ENCODE assay signal across 10 cellular contexts in the genomic region with DNA sequence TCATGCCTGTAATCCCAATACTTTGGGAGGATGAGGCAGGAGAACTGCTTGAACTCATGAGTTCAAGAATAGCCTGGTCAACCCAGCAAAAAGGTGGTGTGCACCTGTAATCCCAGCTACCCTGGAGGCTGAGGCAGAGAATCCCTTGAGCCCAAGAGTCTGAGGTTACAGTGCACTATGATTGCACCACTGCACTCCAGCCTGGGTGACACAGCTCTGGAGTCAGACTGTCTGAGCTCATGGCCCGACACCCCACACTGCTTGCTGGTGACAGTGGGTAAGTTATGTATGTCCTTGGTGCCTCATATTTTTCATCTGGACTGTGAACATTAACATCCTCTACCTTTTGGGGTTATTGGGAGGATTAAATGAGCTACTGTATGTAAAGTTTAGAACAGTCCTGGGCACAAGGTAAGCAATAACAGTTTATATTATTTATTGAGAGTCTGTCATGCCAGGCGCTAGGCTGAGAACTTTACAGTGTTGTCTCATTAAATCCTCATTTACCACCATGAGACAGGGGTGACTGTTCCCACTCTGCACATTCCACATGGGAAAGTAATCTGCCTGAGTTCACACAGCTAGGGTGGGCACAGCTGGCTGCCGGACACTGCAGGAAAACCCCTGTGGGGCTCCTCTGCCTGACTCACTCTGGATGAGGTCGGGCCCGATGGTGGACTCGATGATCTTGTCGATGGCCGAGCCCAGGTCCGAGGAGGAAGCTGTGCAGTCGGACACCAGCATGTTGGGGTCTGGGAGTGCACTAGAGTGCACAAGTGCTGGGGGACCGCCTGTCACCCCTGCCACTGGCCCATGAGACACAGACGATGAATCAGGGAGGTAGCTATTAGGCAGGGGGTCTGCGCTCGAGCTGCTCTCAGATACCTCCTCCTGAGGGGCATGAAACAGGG. TPM values are rescaled to one million over a fixed set of nuclear protein-coding genes. Genes with fewer than 3 reads are reported as not detected.
DNase-seq lines count a peak whose midpoint lies in the region; ATAC-seq and TF ChIP-seq lines count a peak whose summit lies in the region.
"Had no signal": no experiment of that assay in that cellular context is flagged by ENCODE, and none has a peak within 500 bp of the region (broad histone marks: within the 10 kb centered on the region; RNA-seq: fewer than 3 reads in every experiment).

No MANE protein-coding gene starts in this region.

- DNase-seq in Right ventricle myocardium superior (peak; percentile 38), heart right ventricle (no peak), T-cell (peak in 1 of 34 experiments; percentile 22), right cardiac atrium (peak in 2 of 3 donors; percentile 57 to 64), transverse colon (no peak), putamen (ENCODE audit: low spot score) (no peak)
- DNase-seq: stimulated activated naive CD4-positive, alpha-beta T cell treated with Interleukin-2 at 50 U/mL for 16 hours had no signal

- no peaks in the 10 kb centered on the region for H3K27me3 ChIP-seq in heart right ventricle
- no peaks in the 10 kb centered on the region for H3K27me3 ChIP-seq in right cardiac atrium (ENCODE audit: control insufficient read depth, insufficient read depth)
- no peaks in the 10 kb centered on the region for H3K27me3 ChIP-seq in transverse colon

- H3K9me3 Mint-ChIP-seq in T-cell: no peaks in the 10 kb centered on the region

- no peak for ATAC-seq in Right ventricle myocardium superior (ENCODE audit: poor library complexity)
- ATAC-seq in heart right ventricle: no peak
- ATAC-seq in T-cell (replicated peaks in 1 of 4): no peak
- no peak for ATAC-seq in right cardiac atrium
- no peak for ATAC-seq in HG02884 (IDR thresholded peaks at IDR 0.05; ENCODE audit: unreplicated experiment)
- no peak for ATAC-seq in GM18868 (IDR thresholded peaks at IDR 0.05; ENCODE audit: unreplicated experiment)

- CTCF ChIA-PET in T-cell (lab: Charles Lee): interaction anchor here (0.7 to 2.9 kb wide), 20 partner anchors 8 to 438 kb away, joined by 3 to 17 read pairs (median 4); partner anchors contain the start of genes ACOT8 (in 1 of the 2), DNTTIP1 (in 1 of the 2), PCIF1 (in 1 of the 2) and WFDC3 (in 1 of the 2)

- H3K36me3 ChIP-seq in heart right ventricle (peaks cover 0 to 59% (median 38%) of the 10 kb centered on the region in 9 donors), transverse colon (peaks cover 0 to 32% (median 10%) of the 10 kb centered on the region in 4 donors)

- in situ Hi-C loops in transverse colon (cut with MboI; ENCODE audit: low pct_ligation_motif_present in 1 of 4, low pct_unique_long_range_greater_than_20kb in 1 of 4, low sequenced_read_pairs in 3 of 4): loop anchor here in 2 of 4 donors (10.0 to 25.0 kb wide), 2 partner anchors 157 to 174 kb away; partner anchors contain the start of genes DNTTIP1 (in 1 of the 2), UBE2C (in 1 of the 2) and WFDC3 (in 1 of the 2)

- H3K4me1 Mint-ChIP-seq in T-cell: peaks cover 27 to 33% (median 29%) of the 10 kb centered on the region in 3 donors

- WGBS in heart right ventricle, 2 donors: 80 to 88% methylated on average over 14 of the region's 14 CpGs
- 83% methylated on average over 14 of the region's 14 CpGs for WGBS in right cardiac atrium
- 80 to 100% methylated on average over 1 to 14 of the region's 14 CpGs for WGBS in transverse colon (ENCODE audit: low coverage in 1 of 2), 2 donors

- no peak for TF ChIP-seq POLR2A in transverse colon (IDR thresholded peaks at IDR 0.05)

- peak overlapping the region in 1 of 10 donors; percentile 81 for H3K4me3 ChIP-seq in heart right ventricle
- no peak overlapping the region for H3K4me3 ChIP-seq in right cardiac atrium (ENCODE audit: low read length)
- no peak overlapping the region for H3K4me3 ChIP-seq in transverse colon

- intact Hi-C loops in Right ventricle myocardium superior (cut with DNase I): no loop called here
- intact Hi-C loops in heart right ventricle (cut with DNase I): loop anchor here in 6 of 10 donors (5.0 to 10.0 kb wide), 6 partner anchors 74 to 164 kb away; partner anchors contain the start of genes TNNC2 (in 4 of the 6), CTSA (in 2 of the 6), NEURL2 (in 2 of the 6) and SNX21 (in 1 of the 6)
- intact Hi-C loops in right cardiac atrium (cut with DNase I): loop anchor here in 3 of 4 donors (10.0 kb wide), 4 partner anchors 74 to 174 kb away; partner anchors contain the start of genes CTSA (in 1 of the 3), DNTTIP1 (in 1 of the 3), NEURL2 (in 1 of the 3) and TNNC2 (in 1 of the 3)
- intact Hi-C loops in transverse colon (cut with DNase I; ENCODE audit: low total_unique reads): no loop called here

- H3K9me3 ChIP-seq in heart right ventricle (no peaks in the 10 kb centered on the region), right cardiac atrium (ENCODE audit: control insufficient read depth, low read length) (no peaks in the 10 kb centered on the region), transverse colon (no peaks in the 10 kb centered on the region)

- H3K4me1 ChIP-seq in heart right ventricle: peaks cover 0 to 39% (median 22%) of the 10 kb centered on the region in 9 donors
- no peaks in the 10 kb centered on the region for H3K4me1 ChIP-seq in right cardiac atrium (ENCODE audit: control insufficient read depth, insufficient read depth, low read length)
- H3K4me1 ChIP-seq in transverse colon: peaks cover 18 to 24% (median 22%) of the 10 kb centered on the region in 4 donors

- peak overlapping the region in 3 of 10 donors; percentile 26 to 99 (median 31) for H3K27ac ChIP-seq in heart right ventricle
- H3K27ac ChIP-seq in right cardiac atrium (ENCODE audit: low read length): no peak overlapping the region
- peak overlapping the region in 3 of 4 donors; percentile 94 to 97 (median 97) for H3K27ac ChIP-seq in transverse colon

- POLR2A ChIA-PET in T-cell (lab: Charles Lee): interaction anchor here (1.5 to 3.0 kb wide), 4 partner anchors 8 to 35 kb away, joined by 4 to 23 read pairs (median 9); partner anchors contain the start of gene PCIF1 (in 1 of the 2)

- peak overlapping the region in 1 of 2 donors; percentile 100 for H3K27ac Mint-ChIP-seq in T-cell

- H3K36me3 Mint-ChIP-seq in T-cell: peaks cover 14% of the 10 kb centered on the region

- no peak for TF ChIP-seq CTCF in heart right ventricle (IDR thresholded peaks at IDR 0.05)
- TF ChIP-seq CTCF in transverse colon (IDR thresholded peaks at IDR 0.05): no peak

- H3K27me3 Mint-ChIP-seq in T-cell: peaks cover 0 to 3% of the 10 kb centered on the region in 2 donors

- H3K4me3 Mint-ChIP-seq in T-cell: peak overlapping the region in 2 of 3 donors; percentile 6 to 81

- TF ChIP-seq EP300 in transverse colon (IDR thresholded peaks at IDR 0.05; ENCODE audit: low read depth): no peak

RNA-seq across cellular contexts. Expression of gene ZNF335, which starts 2.9 kb away (rescaled TPM):
- total RNA-seq in Right ventricle myocardium superior: 7.6 TPM
- total RNA-seq in heart right ventricle: 10 to 100 TPM in 1 of 10 donors, 1 to 10 TPM in 9; 6.1 to 11.6 (median 7.3) TPM
- 10 to 100 TPM in 1 of 2 donors, 1 to 10 TPM in 1; 4.9 to 13.1 TPM for polyA plus RNA-seq in heart right ventricle
- total RNA-seq in T-cell: 100 to 1,000 TPM in 1 of 5 donors, 10 to 100 TPM in 4; 58.6 to 106 (median 68.3) TPM
- 10 to 100 TPM in 1 of 4 donors, 1 to 10 TPM in 3; 8.2 to 10.1 (median 8.6) TPM for total RNA-seq in right cardiac atrium
- polyA plus RNA-seq in right cardiac atrium: 6.4 TPM
- 10 to 100 TPM; 27.0 to 80.0 (median 32.4) TPM for total RNA-seq in transverse colon

RNA-seq across cellular contexts. Expression of gene PCIF1, which starts 34.6 kb away (rescaled TPM):
- total RNA-seq in Right ventricle myocardium superior: 21.8 TPM
- 10 to 100 TPM; 23.6 to 33.1 (median 27.4) TPM for total RNA-seq in heart right ventricle
- 10 to 100 TPM; 20.8 to 28.8 TPM for polyA plus RNA-seq in heart right ventricle
- total RNA-seq in T-cell: 10 to 100 TPM; 74.4 to 78.7 (median 74.6) TPM
- 10 to 100 TPM; 28.0 to 31.8 (median 29.6) TPM for total RNA-seq in right cardiac atrium
- 22.2 TPM for polyA plus RNA-seq in right cardiac atrium
- total RNA-seq in transverse colon: 10 to 100 TPM; 23.5 to 52.0 (median 32.0) TPM

RNA-seq across cellular contexts. Expression of gene MMP9, which starts 39.7 kb away (rescaled TPM):
- total RNA-seq in Right ventricle myocardium superior (0.48 TPM), heart right ventricle (10 to 100 TPM in 1 of 10 donors, 1 to 10 TPM in 1, under 1 TPM in 8; 0.47 to 10.6 (median 0.86) TPM), T-cell (1 to 10 TPM in 2 of 5 donors, under 1 TPM in 3; 0.15 to 3.4 (median 0.47) TPM), right cardiac atrium (under 1 TPM; 0.17 to 0.81 (median 0.27) TPM), transverse colon (1 to 10 TPM in 1 of 4 donors, not detected in 3; 3.8 TPM)
- polyA plus RNA-seq in heart right ventricle (under 1 TPM; 0.15 to 0.26 TPM), right cardiac atrium (0.16 TPM)
- total RNA-seq: renal cortical epithelial cell had no signal

RNA-seq across cellular contexts. Expression of gene PLTP, which starts 57.1 kb away (rescaled TPM):
- total RNA-seq in Right ventricle myocardium superior (118 TPM), heart right ventricle (100 to 1,000 TPM in 2 of 10 donors, 10 to 100 TPM in 8; 10.7 to 230 (median 32.7) TPM), T-cell (1 to 10 TPM in 3 of 5 donors, under 1 TPM in 1, not detected in 1; 0.35 to 1.7 (median 1.4) TPM), right cardiac atrium (100 to 1,000 TPM in 2 of 4 donors, 10 to 100 TPM in 2; 63.7 to 117 (median 90.4) TPM), transverse colon (10 to 100 TPM; 17.7 to 79.9 (median 59.9) TPM)
- polyA plus RNA-seq in heart right ventricle (10 to 100 TPM; 39.2 to 55.8 TPM), right cardiac atrium (34.3 TPM)

RNA-seq across cellular contexts. Expression of gene SLC12A5, which starts 60.0 kb away (rescaled TPM):
- total RNA-seq in Right ventricle myocardium superior: not detected
- total RNA-seq in heart right ventricle: 1 to 10 TPM in 1 of 10 donors, under 1 TPM in 2, not detected in 7; 0.28 to 1.3 (median 0.87) TPM
- 1 to 10 TPM in 1 of 2 donors, not detected in 1; 1.2 TPM for polyA plus RNA-seq in heart right ventricle
- under 1 TPM in 1 of 5 donors, not detected in 4; 0.05 TPM for total RNA-seq in T-cell
- 1 to 10 TPM; 1.1 to 4.7 (median 2.6) TPM for total RNA-seq in right cardiac atrium
- polyA plus RNA-seq in right cardiac atrium: 6.6 TPM
- not detected for total RNA-seq in transverse colon

Comparison
In these comparisons a context has a peak if more than half of its experiments do, and no peak if none do; other contexts are left out.
1. DNase-seq: peak in Right ventricle myocardium superior (single experiment) and right cardiac atrium (2 of 3); none in heart right ventricle (0 of 2), transverse colon (single experiment) and putamen (single experiment).
2. intact Hi-C loops: an anchor here in heart right ventricle (5.0 to 10.0 kb wide) and right cardiac atrium (10.0 kb wide); none called in Right ventricle myocardium superior and transverse colon.